2 cellular contexts compared by ENCODE assay signal in the genomic region with DNA sequence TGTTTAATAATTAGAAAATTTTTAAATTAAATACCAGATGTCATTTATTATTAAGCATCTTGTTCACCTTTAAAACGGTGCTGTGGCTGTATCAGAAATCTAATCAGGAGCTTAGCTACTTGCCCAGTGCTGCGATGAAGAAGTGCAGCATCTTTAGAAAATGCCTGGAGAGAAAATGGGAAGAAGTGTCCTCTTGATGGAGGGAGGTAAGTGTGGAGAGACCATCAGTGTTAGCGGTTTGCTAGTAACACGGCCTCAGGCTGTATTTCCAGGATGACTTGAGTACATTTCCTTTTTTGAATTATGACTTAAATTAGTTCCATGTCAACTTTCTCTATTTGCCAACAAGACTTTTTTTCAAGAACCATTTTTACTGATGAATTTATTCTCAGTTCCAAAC.
TF ChIP-seq lines count a peak whose summit lies in the region.

No MANE protein-coding gene starts in this region.

TF ChIP-seq in GM23338, 12 proteins besides CTCF, POLR2A, EP300 and RAD21:
- TF ChIP-seq EZH2 (IDR thresholded peaks at IDR 0.05; ENCODE audit: low read depth, unreplicated experiment) (no peak), CREB1 (CRISPR knock-in tag; IDR thresholded peaks at IDR 0.05; ENCODE audit: low read depth) (no peak), ZNF462 (CRISPR knock-in tag; IDR thresholded peaks at IDR 0.05) (no peak), ZNF114 (CRISPR knock-in tag; IDR thresholded peaks at IDR 0.05) (no peak), POLR2AphosphoS5 (IDR thresholded peaks at IDR 0.05; ENCODE audit: low read depth) (no peak), JUNB (IDR thresholded peaks at IDR 0.05; ENCODE audit: unreplicated experiment) (no peak), NANOG (IDR thresholded peaks at IDR 0.05; ENCODE audit: borderline replicate concordance) (no peak), STAT1 (IDR thresholded peaks at IDR 0.05; ENCODE audit: unreplicated experiment) (no peak)
- TF ChIP-seq, protein P1, sequence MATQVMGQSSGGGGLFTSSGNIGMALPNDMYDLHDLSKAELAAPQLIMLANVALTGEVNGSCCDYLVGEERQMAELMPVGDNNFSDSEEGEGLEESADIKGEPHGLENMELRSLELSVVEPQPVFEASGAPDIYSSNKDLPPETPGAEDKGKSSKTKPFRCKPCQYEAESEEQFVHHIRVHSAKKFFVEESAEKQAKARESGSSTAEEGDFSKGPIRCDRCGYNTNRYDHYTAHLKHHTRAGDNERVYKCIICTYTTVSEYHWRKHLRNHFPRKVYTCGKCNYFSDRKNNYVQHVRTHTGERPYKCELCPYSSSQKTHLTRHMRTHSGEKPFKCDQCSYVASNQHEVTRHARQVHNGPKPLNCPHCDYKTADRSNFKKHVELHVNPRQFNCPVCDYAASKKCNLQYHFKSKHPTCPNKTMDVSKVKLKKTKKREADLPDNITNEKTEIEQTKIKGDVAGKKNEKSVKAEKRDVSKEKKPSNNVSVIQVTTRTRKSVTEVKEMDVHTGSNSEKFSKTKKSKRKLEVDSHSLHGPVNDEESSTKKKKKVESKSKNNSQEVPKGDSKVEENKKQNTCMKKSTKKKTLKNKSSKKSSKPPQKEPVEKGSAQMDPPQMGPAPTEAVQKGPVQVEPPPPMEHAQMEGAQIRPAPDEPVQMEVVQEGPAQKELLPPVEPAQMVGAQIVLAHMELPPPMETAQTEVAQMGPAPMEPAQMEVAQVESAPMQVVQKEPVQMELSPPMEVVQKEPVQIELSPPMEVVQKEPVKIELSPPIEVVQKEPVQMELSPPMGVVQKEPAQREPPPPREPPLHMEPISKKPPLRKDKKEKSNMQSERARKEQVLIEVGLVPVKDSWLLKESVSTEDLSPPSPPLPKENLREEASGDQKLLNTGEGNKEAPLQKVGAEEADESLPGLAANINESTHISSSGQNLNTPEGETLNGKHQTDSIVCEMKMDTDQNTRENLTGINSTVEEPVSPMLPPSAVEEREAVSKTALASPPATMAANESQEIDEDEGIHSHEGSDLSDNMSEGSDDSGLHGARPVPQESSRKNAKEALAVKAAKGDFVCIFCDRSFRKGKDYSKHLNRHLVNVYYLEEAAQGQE (IDR thresholded peaks at IDR 0.05; ENCODE audit: unreplicated experiment) = no peak
- TF ChIP-seq, protein P2, sequence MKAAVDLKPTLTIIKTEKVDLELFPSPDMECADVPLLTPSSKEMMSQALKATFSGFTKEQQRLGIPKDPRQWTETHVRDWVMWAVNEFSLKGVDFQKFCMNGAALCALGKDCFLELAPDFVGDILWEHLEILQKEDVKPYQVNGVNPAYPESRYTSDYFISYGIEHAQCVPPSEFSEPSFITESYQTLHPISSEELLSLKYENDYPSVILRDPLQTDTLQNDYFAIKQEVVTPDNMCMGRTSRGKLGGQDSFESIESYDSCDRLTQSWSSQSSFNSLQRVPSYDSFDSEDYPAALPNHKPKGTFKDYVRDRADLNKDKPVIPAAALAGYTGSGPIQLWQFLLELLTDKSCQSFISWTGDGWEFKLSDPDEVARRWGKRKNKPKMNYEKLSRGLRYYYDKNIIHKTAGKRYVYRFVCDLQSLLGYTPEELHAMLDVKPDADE (IDR thresholded peaks at IDR 0.05) = no peak

TF ChIP-seq in H1, 55 proteins besides CTCF, POLR2A, EP300 and RAD21:
- TF ChIP-seq EGR1 (IDR thresholded peaks at IDR 0.05; ENCODE audit: borderline replicate concordance, low read depth, low read length) (no peak), USF2 (IDR thresholded peaks at IDR 0.05; ENCODE audit: low read length) (no peak), SP2 (IDR thresholded peaks at IDR 0.05; ENCODE audit: low read length) (no peak), SP1 (IDR thresholded peaks at IDR 0.05; ENCODE audit: low read depth, low read length) (no peak), SIX5 (IDR thresholded peaks at IDR 0.05; ENCODE audit: low read depth, low read length) (no peak), TEAD4 (IDR thresholded peaks at IDR 0.05; ENCODE audit: low read depth, low read length) (no peak), BRCA1 (IDR thresholded peaks at IDR 0.05; ENCODE audit: low read depth, low read length) (no peak), CBX5 (IDR thresholded peaks at IDR 0.05; ENCODE audit: low read depth, low read length) (no peak), CHD1 (IDR thresholded peaks at IDR 0.05; ENCODE audit: low read depth, low read length) (no peak), CREB1 (IDR thresholded peaks at IDR 0.05) (no peak), SP4 (IDR thresholded peaks at IDR 0.05; ENCODE audit: low read length) (no peak), ZNF274 (IDR thresholded peaks at IDR 0.05; ENCODE audit: borderline replicate concordance, extremely low read depth, low read length) (no peak), RFX5 (IDR thresholded peaks at IDR 0.05; ENCODE audit: borderline replicate concordance, low read depth, low read length) (no peak)
TF ChIP-seq in H1: peak in this region for 0.
